In the genomic region with DNA sequence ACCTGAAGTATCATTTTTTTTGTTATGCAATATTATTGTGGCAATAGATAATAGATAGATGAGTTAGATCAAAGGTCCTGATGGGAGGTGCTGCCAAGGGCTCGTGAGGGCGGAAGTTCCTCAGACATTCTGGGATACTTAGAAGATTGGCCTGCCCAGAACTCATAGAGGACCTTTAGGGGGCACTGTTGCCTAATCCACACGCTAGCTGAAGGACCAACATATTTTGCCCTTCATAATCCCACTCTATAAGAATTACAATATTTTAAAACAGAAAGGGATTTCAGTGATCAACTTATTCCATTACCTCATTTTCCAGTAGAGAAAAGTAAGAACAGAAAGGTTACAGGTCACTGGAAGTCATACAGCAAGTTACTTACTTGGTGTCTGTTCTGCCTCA, we compare ENCODE assay signal across 9 cellular contexts. TPM values are rescaled to one million over a fixed set of nuclear protein-coding genes. Genes with fewer than 3 reads are reported as not detected.
DNase-seq lines count a peak whose midpoint lies in the region; ATAC-seq, FAIRE-seq and TF ChIP-seq lines count a peak whose summit lies in the region.
"Had no signal": no experiment of that assay in that cellular context is flagged by ENCODE, and none has a peak within 500 bp of the region (broad histone marks: within the 10 kb centered on the region; RNA-seq: fewer than 3 reads in every experiment).

No MANE protein-coding gene starts in this region.

- H3K9me3 ChIP-seq in keratinocyte (ENCODE audit: control insufficient read depth, low read depth, low read length) = no peaks in the 10 kb centered on the region

- no peaks in the 10 kb centered on the region for H3K9me3 Mint-ChIP-seq in activated CD4-positive, alpha-beta T cell treated with anti-CD3 and anti-CD28 coated beads, Interleukin-2, amount 10 ng/mL, durations not matched to agents 24 days and 14 days

- no peaks in the 10 kb centered on the region for H3K4me1 Mint-ChIP-seq in activated CD4-positive, alpha-beta T cell treated with anti-CD3 and anti-CD28 coated beads, Interleukin-2, amount 10 ng/mL, durations not matched to agents 24 days and 14 days

- no peaks in the 10 kb centered on the region for H3K27me3 ChIP-seq in keratinocyte (ENCODE audit: control insufficient read depth, extremely low read depth, insufficient read depth, low read length)

- ATAC-seq in GM21576 (IDR thresholded peaks at IDR 0.05; ENCODE audit: unreplicated experiment) = peak; percentile 92

- H4K20me1 ChIP-seq in keratinocyte (ENCODE audit: control insufficient read depth, extremely low read depth, insufficient read depth, low read length) = no peaks in the 10 kb centered on the region

- H3K27me3 Mint-ChIP-seq in activated CD4-positive, alpha-beta T cell treated with anti-CD3 and anti-CD28 coated beads, Interleukin-2, amount 10 ng/mL, durations not matched to agents 24 days and 14 days = no peaks in the 10 kb centered on the region

- no peaks in the 10 kb centered on the region for H3K36me3 Mint-ChIP-seq in activated CD4-positive, alpha-beta T cell treated with anti-CD3 and anti-CD28 coated beads, Interleukin-2, amount 10 ng/mL, durations not matched to agents 24 days and 14 days (ENCODE audit: low read depth)

- H3K9ac ChIP-seq in keratinocyte (ENCODE audit: control insufficient read depth, extremely low read depth, insufficient read depth, low read length) = no peak overlapping the region

- peak; percentile 70 for DNase-seq in activated CD4-positive, alpha-beta T cell treated with anti-CD3 and anti-CD28 coated beads, Interleukin-2, amount 10 ng/mL, durations not matched to agents 24 days and 14 days
- no peak for DNase-seq in activated CD4-positive, alpha-beta T cell treated with anti-CD3 and anti-CD28 coated beads, Interleukin-2, amount 50 U/mL, for 1 hour
- DNase-seq in LHCN-M2 (ENCODE audit: low read depth) (peak; percentile 47), astrocyte of the hippocampus (ENCODE audit: low read depth, low spot score) (peak; percentile 61), keratinocyte (ENCODE audit: low read depth, low spot score) (no peak)
- DNase-seq in effector CD8-positive, alpha-beta T cell (lab: John Stamatoyannopoulos, UW) = no peak
- DNase-seq in activated effector memory CD4-positive, alpha-beta T cell treated with Interleukin-2 at 50 U/mL for 16 hours = no peak

- no peak overlapping the region for H3K4me2 ChIP-seq in keratinocyte (ENCODE audit: control insufficient read depth, extremely low read depth, insufficient read depth, low read depth, low read length)

- H3K27ac ChIP-seq in keratinocyte (ENCODE audit: control insufficient read depth, insufficient read depth, low read length) = no peak overlapping the region

- H3K36me3 ChIP-seq in keratinocyte (ENCODE audit: control insufficient read depth in 2 of 2, extremely low read depth in 1 of 2, insufficient read depth in 2 of 2, low read length in 2 of 2) = no peaks in the 10 kb centered on the region

- H3K79me2 ChIP-seq in keratinocyte (ENCODE audit: control insufficient read depth, insufficient read depth, low read length) = no peaks in the 10 kb centered on the region

- no peak overlapping the region for H3K27ac Mint-ChIP-seq in activated CD4-positive, alpha-beta T cell treated with anti-CD3 and anti-CD28 coated beads, Interleukin-2, amount 10 ng/mL, durations not matched to agents 24 days and 14 days

- FAIRE-seq in keratinocyte (lab: Jason Lieb, UNC) = peak; percentile 5

- peak; percentile 52 to 70 (median 68) for TF ChIP-seq CTCF in keratinocyte (optimal IDR thresholded peaks at IDR 0.05 in 1 of 3, IDR thresholded peaks at IDR 0.05 in 1 of 3, conservative IDR thresholded peaks at IDR 0.05 in 1 of 3; ENCODE audit: extremely low read depth in 1 of 3, insufficient read depth in 2 of 3, low read length in 3 of 3)

- H3K4me3 Mint-ChIP-seq in activated CD4-positive, alpha-beta T cell treated with anti-CD3 and anti-CD28 coated beads, Interleukin-2, amount 10 ng/mL, durations not matched to agents 24 days and 14 days = no peak overlapping the region

- dilution Hi-C loops in keratinocyte (cut with MboI; ENCODE audit: extremely low pct_ligation_motif_present, low sequenced_read_pairs) = no loop called here

- intact Hi-C loops in activated CD4-positive, alpha-beta T cell treated with anti-CD3 and anti-CD28 coated beads, Interleukin-2, amount 10 ng/mL, durations not matched to agents 24 days and 14 days (cut with micrococcal nuclease) = loop anchor here (2.0 kb wide), 1 partner anchor 191 kb away; no protein-coding TSS in a partner anchor

- H2AFZ ChIP-seq in keratinocyte (ENCODE audit: control insufficient read depth, low read length) = no peak overlapping the region

- no peak overlapping the region for H3K4me3 ChIP-seq in keratinocyte (ENCODE audit: control insufficient read depth in 2 of 3, extremely low read depth in 1 of 3, insufficient read depth in 2 of 3, low read depth in 1 of 3, low read length in 3 of 3)

- H3K9me1 ChIP-seq in keratinocyte (ENCODE audit: control insufficient read depth, extremely low read depth, insufficient read depth, low read length) = no peaks in the 10 kb centered on the region

- peaks cover 6% of the 10 kb centered on the region for H3K4me1 ChIP-seq in keratinocyte (ENCODE audit: control insufficient read depth, extremely low read depth, insufficient read depth, low read length)

RNA-seq across cellular contexts. Expression of a gene that starts 22.9 kb away (rescaled TPM):
- total RNA-seq in activated CD4-positive, alpha-beta T cell treated with anti-CD3 and anti-CD28 coated beads, Interleukin-2, amount 10 ng/mL, durations not matched to agents 24 days and 14 days = not detected in 2 replicates
- total RNA-seq in LHCN-M2 (2014; rRNA removed) = not detected in 2 replicates
- polyA plus RNA-seq in LHCN-M2 (2012) = not detected
- not detected in 3 replicates for polyA plus RNA-seq in keratinocyte
- not detected for polyA plus RNA-seq in keratinocyte (2011; ENCODE audit: low read depth)
- polyA plus RNA-seq in keratinocyte (2011; cell fraction: cytosol; rRNA removed) = not detected in 2 replicates
- not detected in 2 replicates for polyA plus RNA-seq in keratinocyte (2011; cell fraction: nucleus; rRNA removed)
- polyA plus RNA-seq in keratinocyte (2012; ENCODE audit: low replicate concordance) = not detected in 2 replicates
- polyA minus RNA-seq in keratinocyte = not detected in 3 replicates
- not detected for polyA minus RNA-seq in keratinocyte (2011; cell fraction: cytosol; rRNA and poly(A)+ RNA removed)
- polyA minus RNA-seq in keratinocyte (2011; cell fraction: nucleus; rRNA and poly(A)+ RNA removed) = not detected in 2 replicates
- polyA plus RNA-seq: adipose tissue had no signal

Comparison
In these comparisons a context has a peak if more than half of its experiments do, and no peak if none do; other contexts are left out.
1. DNase-seq: peak in activated CD4-positive, alpha-beta T cell treated with anti-CD3 and anti-CD28 coated beads, Interleukin-2, amount 10 ng/mL, durations not matched to agents 24 days and 14 days (single experiment), LHCN-M2 (single experiment) and astrocyte of the hippocampus (single experiment); none in activated CD4-positive, alpha-beta T cell treated with anti-CD3 and anti-CD28 coated beads, Interleukin-2, amount 50 U/mL, for 1 hour (single experiment), keratinocyte (single experiment), effector CD8-positive, alpha-beta T cell (single experiment) and activated effector memory CD4-positive, alpha-beta T cell treated with Interleukin-2 at 50 U/mL for 16 hours (single experiment).